ENCODE assay signal across 9 cellular contexts in genomic region chr17:80455784-80456183, GRCh38. TPM values are rescaled to one million over a fixed set of nuclear protein-coding genes. Genes with fewer than 3 reads are reported as not detected.
DNase-seq lines count a peak whose midpoint lies in the region; ATAC-seq and TF ChIP-seq lines count a peak whose summit lies in the region.
"Had no signal": no experiment of that assay in that cellular context is flagged by ENCODE, and none has a peak within 500 bp of the region (broad histone marks: within the 10 kb centered on the region; RNA-seq: fewer than 3 reads in every experiment).

No MANE protein-coding gene starts in this region.

- H3K27me3 ChIP-seq in HUES64 (ENCODE audit: insufficient read depth, low read length) = peaks cover 52% of the 10 kb centered on the region
- H3K27me3 ChIP-seq in muscle layer of duodenum (ENCODE audit: low read depth, low read length) = no peaks in the 10 kb centered on the region
- peaks cover 17% of the 10 kb centered on the region for H3K27me3 ChIP-seq in foreskin keratinocyte

- peak overlapping the region; percentile 98; the same call in 1 of the 2 replicates for H3K9ac ChIP-seq in HUES64 (ENCODE audit: low read depth, low read length)

- DNase-seq in AG04449 (ENCODE audit: low read depth, low spot score) (no peak), foreskin melanocyte (no peak), mucosa of gallbladder (ENCODE audit: low spot score) (no peak), foreskin keratinocyte (no peak), DMS153 treated with DMSO at 0.1 percent for 48 hours (lab: John Stamatoyannopoulos, UW; ENCODE audit: unreplicated experiment) (no peak)

- H3K4me3 ChIP-seq in AG04449 (ENCODE audit: low read depth, low read length) (peak overlapping the region; percentile 78; the same call in 1 of the 2 replicates), HUES64 (ENCODE audit: low read length) (peak overlapping the region; percentile 76), muscle layer of duodenum (ENCODE audit: low read depth in 1 of 2, low read length in 2 of 2) (peak overlapping the region in 1 of 2 donors; percentile 73)

- H3K36me3 ChIP-seq in HUES64 (ENCODE audit: insufficient read depth, low read length) (no peaks in the 10 kb centered on the region), muscle layer of duodenum (ENCODE audit: control insufficient read depth in 1 of 2, insufficient read depth in 2 of 2, low read length in 2 of 2) (peaks cover 0 to 5% of the 10 kb centered on the region in 2 donors)
- H3K36me3 ChIP-seq: prostate gland had no signal

- H3K4me1 ChIP-seq in HUES64 (ENCODE audit: insufficient read depth, low read length) (peaks cover 6% of the 10 kb centered on the region), muscle layer of duodenum (ENCODE audit: control insufficient read depth in 1 of 2, insufficient read depth in 2 of 2, low read length in 2 of 2) (peaks cover 0 to 40% of the 10 kb centered on the region in 2 donors), foreskin keratinocyte (peaks cover 10% of the 10 kb centered on the region)
- H3K4me1 ChIP-seq: prostate gland had no signal

- H3K9me3 ChIP-seq in HUES64 (ENCODE audit: insufficient read depth, low read depth, low read length) (no peaks in the 10 kb centered on the region), muscle layer of duodenum (ENCODE audit: control insufficient read depth in 1 of 2, low read length in 2 of 2) (no peaks in the 10 kb centered on the region)
- H3K9me3 ChIP-seq: prostate gland had no signal

- 87% methylated on average over 4 of the region's 4 CpGs for WGBS in HUES64

- no peak for ATAC-seq in foreskin keratinocyte

- CTCF ChIA-PET in AG04449 (lab: Yijun Ruan, JAX) = interaction anchor here (0.9 to 4.1 kb wide), 3 partner anchors 14 to 121 kb away, joined by 3 to 25 read pairs (median 3); no protein-coding TSS in a partner anchor

- H3K27ac ChIP-seq in HUES64 (ENCODE audit: low read depth, low read length) (no peak overlapping the region), angular gyrus (ENCODE audit: low read depth, low read length) (peak overlapping the region; percentile 24), muscle layer of duodenum (ENCODE audit: low read length) (peak overlapping the region; percentile 91), foreskin keratinocyte (no peak overlapping the region)

- POLR2A ChIA-PET in AG04449 (lab: Yijun Ruan, JAX) = interaction anchor here (0.6 to 1.4 kb wide), 3 partner anchors 19 to 474 kb away, joined by 3 to 5 read pairs (median 4); no protein-coding TSS in a partner anchor

- TF ChIP-seq CTCF in AG04449 (IDR thresholded peaks at IDR 0.05; ENCODE audit: insufficient read depth, low read length, missing control alignments) (no peak), foreskin keratinocyte (conservative IDR thresholded peaks at IDR 0.05) (no peak)

RNA-seq across cellular contexts. Expression of gene NPTX1, which starts 20.6 kb away (rescaled TPM):
- polyA plus RNA-seq in HUES64 (2013, experiment 1 of 2) = 2.4 TPM
- 4.6 TPM for polyA plus RNA-seq in HUES64 (2013, experiment 2 of 2)
- total RNA-seq in mucosa of gallbladder (5.7 TPM), foreskin keratinocyte (0.04 TPM in 1 of 2 replicates, not detected in the other)
- 0.02 TPM in 1 of 2 replicates, not detected in the other for polyA plus RNA-seq in foreskin keratinocyte

RNA-seq across cellular contexts. Expression of gene ENDOV, which starts 40.8 kb away (rescaled TPM):
- 8.4 TPM for polyA plus RNA-seq in HUES64 (2013, experiment 1 of 2)
- 12.9 TPM for polyA plus RNA-seq in HUES64 (2013, experiment 2 of 2)
- total RNA-seq in mucosa of gallbladder (26.2 TPM), foreskin keratinocyte (7.3 and 9.7 TPM in 2 replicates)
- polyA plus RNA-seq in foreskin keratinocyte = 9.8 and 14.0 TPM in 2 replicates

Comparison
In these comparisons a context has a peak if more than half of its experiments do, and no peak if none do; other contexts are left out.
1. H3K27ac ChIP-seq: peak in angular gyrus (single experiment) and muscle layer of duodenum (single experiment); none in HUES64 (single experiment) and foreskin keratinocyte (single experiment).